ENCODE assay signal across 1 cellular context in genomic region chr17:41688641-41689496, GRCh38.
TF ChIP-seq lines count a peak whose summit lies in the region.

Gene EIF1 (plus strand): TSS chr17:41688885. CDS start chr17:41689039, 154 bp downstream.

TF ChIP-seq in SK-N-SH, 30 proteins besides CTCF, POLR2A, EP300 and RAD21 (continued from another document):
- no peak for TF ChIP-seq ZBTB33 (IDR thresholded peaks at IDR 0.05; ENCODE audit: borderline replicate concordance, low read depth)
- peak; percentile 56; the same call in 1 of the 2 replicates for TF ChIP-seq SIN3A (IDR thresholded peaks at IDR 0.05; ENCODE audit: borderline replicate concordance, low read depth, low read length)
